12 cellular contexts compared by ENCODE assay signal in the genomic region with DNA sequence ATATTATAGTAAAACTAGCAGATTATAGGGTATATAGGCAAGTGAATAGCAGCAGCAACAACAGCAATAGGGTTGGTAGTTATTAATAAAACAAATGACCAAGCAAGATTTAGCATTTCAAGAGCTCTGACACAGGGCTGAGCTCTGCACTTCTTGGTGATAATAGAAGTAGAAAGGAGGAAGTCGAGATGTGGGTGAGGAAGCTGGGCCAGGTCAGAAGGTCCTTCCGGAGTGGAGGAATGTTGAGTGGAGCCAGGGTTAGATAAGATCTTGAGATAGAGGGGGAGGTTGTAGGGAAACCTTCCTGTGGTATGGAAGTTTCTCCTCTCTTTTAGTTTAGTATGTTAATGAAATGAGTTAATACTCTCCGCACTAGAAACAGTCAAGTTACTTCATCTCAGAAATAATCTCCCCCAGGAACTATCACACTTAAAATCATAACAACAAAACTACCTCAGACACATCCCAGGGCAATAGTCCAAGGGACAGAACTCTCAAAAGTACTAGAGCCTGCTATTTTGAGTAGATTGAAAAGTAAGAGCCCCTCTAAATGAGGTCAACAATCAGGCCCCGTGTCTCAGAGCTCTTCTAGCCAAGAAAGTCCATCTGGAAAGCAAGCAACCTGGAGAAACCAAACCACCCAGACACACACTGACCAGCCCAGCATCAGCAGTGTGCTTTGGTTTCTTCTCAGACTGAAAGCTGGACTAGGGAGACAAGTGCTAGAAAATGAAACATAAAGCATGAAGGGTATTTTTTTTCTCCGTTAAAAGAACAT. TPM values are rescaled to one million over a fixed set of nuclear protein-coding genes. Genes with fewer than 3 reads are reported as not detected.
DNase-seq lines count a peak whose midpoint lies in the region; ATAC-seq and TF ChIP-seq lines count a peak whose summit lies in the region.
"Had no signal": no experiment of that assay in that cellular context is flagged by ENCODE, and none has a peak within 500 bp of the region (broad histone marks: within the 10 kb centered on the region; RNA-seq: fewer than 3 reads in every experiment).

No MANE protein-coding gene starts in this region.

- no peak for TF ChIP-seq CTCF in fibroblast of villous mesenchyme (IDR thresholded peaks at IDR 0.05; ENCODE audit: insufficient read depth, low read depth, low read length)

- H3K4me3 Mint-ChIP-seq in naive thymus-derived CD4-positive, alpha-beta T cell: no peak overlapping the region
- no peak overlapping the region for H3K4me3 Mint-ChIP-seq in naive thymus-derived CD8-positive, alpha-beta T cell
- H3K4me3 Mint-ChIP-seq: neural crest cell had no signal

- no peak overlapping the region for H3K27ac Mint-ChIP-seq in naive thymus-derived CD4-positive, alpha-beta T cell
- peak overlapping the region in 1 of 10 donors; percentile 51 for H3K27ac Mint-ChIP-seq in naive thymus-derived CD8-positive, alpha-beta T cell

- H3K4me1 Mint-ChIP-seq in naive thymus-derived CD4-positive, alpha-beta T cell: peaks cover 0 to 10% (median 7%) of the 10 kb centered on the region in 7 donors
- H3K4me1 Mint-ChIP-seq in naive thymus-derived CD8-positive, alpha-beta T cell: peaks cover 0 to 12% (median 3%) of the 10 kb centered on the region in 4 donors
- H3K4me1 Mint-ChIP-seq: neural crest cell had no signal

- peak; percentile 47 for ATAC-seq in naive thymus-derived CD4-positive, alpha-beta T cell
- no peak for ATAC-seq in GM18909 (IDR thresholded peaks at IDR 0.05; ENCODE audit: poor library complexity, unreplicated experiment)
- ATAC-seq in naive thymus-derived CD8-positive, alpha-beta T cell: no peak

- H3K9me3 ChIP-seq in naive thymus-derived CD4-positive, alpha-beta T cell (ENCODE audit: control insufficient read depth in 2 of 3, low read length in 3 of 3): no peaks in the 10 kb centered on the region

- DNase-seq in GF-D8 (lab: John Stamatoyannopoulos, UW) (peak; percentile 47), OCI-M1 (lab: John Stamatoyannopoulos, UW) (peak; percentile 84), fibroblast of villous mesenchyme (ENCODE audit: low read depth) (peak; percentile 3), NCI-H1105 (lab: John Stamatoyannopoulos, UW) (no peak), NCI-H2081 treated with DMSO at 0.1 percent for 48 hours (lab: John Stamatoyannopoulos, UW) (no peak)
- no peak for DNase-seq in naive thymus-derived CD4-positive, alpha-beta T cell
- no peak for DNase-seq in naive thymus-derived CD8-positive, alpha-beta T cell
- DNase-seq: GM23248, T-helper 9 cell had no signal

- no peak overlapping the region for H3K27ac ChIP-seq in naive thymus-derived CD4-positive, alpha-beta T cell (ENCODE audit: low read depth, low read length)
- H3K27ac ChIP-seq: ascending aorta, GM23248 had no signal

- H3K27me3 ChIP-seq in naive thymus-derived CD4-positive, alpha-beta T cell (ENCODE audit: control insufficient read depth in 2 of 2, insufficient read depth in 2 of 2, low read length in 2 of 2): no peaks in the 10 kb centered on the region
- H3K27me3 ChIP-seq: ascending aorta had no signal

- H3K4me3 ChIP-seq in fibroblast of villous mesenchyme (ENCODE audit: low read depth, low read length): no peak overlapping the region
- no peak overlapping the region for H3K4me3 ChIP-seq in naive thymus-derived CD4-positive, alpha-beta T cell (ENCODE audit: low read length)
- H3K4me3 ChIP-seq: ascending aorta, GM23248 had no signal

- intact Hi-C loops in naive thymus-derived CD4-positive, alpha-beta T cell (cut with micrococcal nuclease): no loop called here

- H3K27me3 Mint-ChIP-seq in naive thymus-derived CD4-positive, alpha-beta T cell: no peaks in the 10 kb centered on the region
- peaks cover 0 to 4% (median 0%) of the 10 kb centered on the region in 5 donors for H3K27me3 Mint-ChIP-seq in naive thymus-derived CD8-positive, alpha-beta T cell

- H3K4me1 ChIP-seq in naive thymus-derived CD4-positive, alpha-beta T cell (ENCODE audit: control insufficient read depth in 2 of 2, insufficient read depth in 2 of 2, low read length in 2 of 2): no peaks in the 10 kb centered on the region
- H3K4me1 ChIP-seq: ascending aorta had no signal

- H3K36me3 ChIP-seq in naive thymus-derived CD4-positive, alpha-beta T cell (ENCODE audit: control insufficient read depth in 2 of 3, insufficient read depth in 3 of 3, low read length in 3 of 3): no peaks in the 10 kb centered on the region
- H3K36me3 ChIP-seq: ascending aorta had no signal

- CTCF ChIA-PET in naive thymus-derived CD4-positive, alpha-beta T cell (lab: Charles Lee): no interaction called here

- peaks cover 0 to 13% (median 0%) of the 10 kb centered on the region in 5 donors for H3K36me3 Mint-ChIP-seq in naive thymus-derived CD4-positive, alpha-beta T cell
- H3K36me3 Mint-ChIP-seq in naive thymus-derived CD8-positive, alpha-beta T cell: peaks cover 0 to 6% (median 0%) of the 10 kb centered on the region in 3 donors

- H3K9me3 Mint-ChIP-seq in naive thymus-derived CD4-positive, alpha-beta T cell: peaks cover 0 to 26% (median 2%) of the 10 kb centered on the region in 11 donors
- H3K9me3 Mint-ChIP-seq in naive thymus-derived CD8-positive, alpha-beta T cell: peaks cover 0 to 37% (median 2%) of the 10 kb centered on the region in 9 donors

- POLR2A ChIA-PET in naive thymus-derived CD4-positive, alpha-beta T cell (lab: Charles Lee): no interaction called here
- POLR2A ChIA-PET in naive thymus-derived CD8-positive, alpha-beta T cell (lab: Charles Lee): no interaction called here

RNA-seq across cellular contexts. Expression of a gene that starts 45.4 kb away (rescaled TPM):
- 20.6 and 37.1 TPM in 2 replicates for total RNA-seq in fibroblast of villous mesenchyme
- total RNA-seq in naive thymus-derived CD4-positive, alpha-beta T cell: 10 to 100 TPM in 1 of 5 experiments, 1 to 10 TPM in 4; 1.8 to 10.6 (median 2.3) TPM
- under 1 TPM; 0.54 to 0.66 TPM for polyA plus RNA-seq in naive thymus-derived CD4-positive, alpha-beta T cell
- 1 to 10 TPM; 1.4 to 1.8 TPM for total RNA-seq in naive thymus-derived CD8-positive, alpha-beta T cell
- polyA plus RNA-seq in naive thymus-derived CD8-positive, alpha-beta T cell: under 1 TPM; 0.62 to 0.97 (median 0.66) TPM

Comparison
In these comparisons a context has a peak if more than half of its experiments do, and no peak if none do; other contexts are left out.
1. DNase-seq: peak in GF-D8 (single experiment), OCI-M1 (single experiment) and fibroblast of villous mesenchyme (single experiment); none in naive thymus-derived CD4-positive, alpha-beta T cell (0 of 9), NCI-H1105 (single experiment), NCI-H2081 treated with DMSO at 0.1 percent for 48 hours (single experiment) and naive thymus-derived CD8-positive, alpha-beta T cell (0 of 10).